Comparison of ENCODE assay signal across 8 cellular contexts in genomic region chr1:226662704-226663326, GRCh38.
DNase-seq lines count a peak whose midpoint lies in the region; ATAC-seq and TF ChIP-seq lines count a peak whose summit lies in the region.

No MANE protein-coding gene starts in this region.

- H3K27ac Mint-ChIP-seq in CD14-positive monocyte, result peak overlapping the region; percentile 97 to 100 (median 99)
- H3K27ac Mint-ChIP-seq in T-helper 2 cell treated with Interferon-gamma antibody and Interleukin-4, amounts not matched to agents 5 μg/mL and 100 μg/mL, for 36 hours, result peak overlapping the region; percentile 93

- H3K9me3 Mint-ChIP-seq in CD14-positive monocyte, result peaks cover 0 to 2% (median 0%) of the 10 kb centered on the region in 7 donors
- H3K9me3 Mint-ChIP-seq in T-helper 2 cell treated with Interferon-gamma antibody and Interleukin-4, amounts not matched to agents 5 μg/mL and 100 μg/mL, for 36 hours, result no peaks in the 10 kb centered on the region

- H3K4me1 Mint-ChIP-seq in CD14-positive monocyte, result peaks cover 75% of the 10 kb centered on the region
- H3K4me1 Mint-ChIP-seq in T-helper 2 cell treated with Interferon-gamma antibody and Interleukin-4, amounts not matched to agents 5 μg/mL and 100 μg/mL, for 36 hours (ENCODE audit: low read depth), result peaks cover 84% of the 10 kb centered on the region

- in situ Hi-C loops in astrocyte of the cerebellum (cut with HindIII; ENCODE audit: low sequenced_read_pairs), result no loop called here

- TF ChIP-seq CTCF in CD14-positive monocyte (IDR thresholded peaks at IDR 0.05), result no peak
- no peak for TF ChIP-seq CTCF in astrocyte of the cerebellum (IDR thresholded peaks at IDR 0.05; ENCODE audit: low read depth, low read length, missing control alignments)

- H3K4me3 Mint-ChIP-seq in CD14-positive monocyte, result peak overlapping the region in 1 of 2 donors; percentile 57
- H3K4me3 Mint-ChIP-seq in T-helper 2 cell treated with Interferon-gamma antibody and Interleukin-4, amounts not matched to agents 5 μg/mL and 100 μg/mL, for 36 hours, result peak overlapping the region; percentile 67

- intact Hi-C loops in CD14-positive monocyte (cut with micrococcal nuclease), result no loop called here

- ATAC-seq in GM19467 (IDR thresholded peaks at IDR 0.05; ENCODE audit: unreplicated experiment), result peak; percentile 93

- peaks cover 0 to 5% (median 3%) of the 10 kb centered on the region in 3 donors for H3K27me3 Mint-ChIP-seq in CD14-positive monocyte (ENCODE audit: low read depth in 3 of 3)
- no peaks in the 10 kb centered on the region for H3K27me3 Mint-ChIP-seq in T-helper 2 cell treated with Interferon-gamma antibody and Interleukin-4, amounts not matched to agents 5 μg/mL and 100 μg/mL, for 36 hours (ENCODE audit: low read depth)

- DNase-seq in CD14-positive monocyte (ENCODE audit: low spot score) (peak; percentile 100), HK-2 (ENCODE audit: unreplicated experiment) (peak; percentile 84), astrocyte of the cerebellum (ENCODE audit: low read depth) (peak; percentile 84), islet precursor cell (peak; percentile 97), 8988T (no peak)
- DNase-seq in T-helper 2 cell treated with Interferon-gamma antibody and Interleukin-4, amounts not matched to agents 5 μg/mL and 100 μg/mL, for 36 hours (ENCODE audit: low spot score), result peak; percentile 88
- peak; percentile 68 to 74 for DNase-seq in stimulated activated CD4-positive, alpha-beta T cell treated with anti-CD3 and anti-CD28 coated beads, Interleukin-2, amount 100 ng/mL, for 48 hours

- no peak overlapping the region for H3K4me3 ChIP-seq in astrocyte of the cerebellum (ENCODE audit: low read depth, low read length)

- H3K36me3 Mint-ChIP-seq in CD14-positive monocyte, result peaks cover 44 to 54% of the 10 kb centered on the region in 2 donors
- H3K36me3 Mint-ChIP-seq in T-helper 2 cell treated with Interferon-gamma antibody and Interleukin-4, amounts not matched to agents 5 μg/mL and 100 μg/mL, for 36 hours (ENCODE audit: low read depth), result peaks cover 12% of the 10 kb centered on the region
